ENCODE assay signal across 8 cellular contexts in genomic region chr7:191105-192034, GRCh38. TPM values are rescaled to one million over a fixed set of nuclear protein-coding genes. Genes with fewer than 3 reads are reported as not detected.
A peak's percentile ranks its signal among the peaks of the same experiment; 100 is the strongest.
DNase-seq lines count a peak whose midpoint lies in the region; ATAC-seq, FAIRE-seq and TF ChIP-seq lines count a peak whose summit lies in the region.

No MANE protein-coding gene starts in this region.

- no peaks in the 10 kb centered on the region for H3K36me3 ChIP-seq in pancreas

- peak; percentile 0 to 13 (median 7) for ATAC-seq in pancreas

- peaks cover 21% of the 10 kb centered on the region for H3K27me3 Mint-ChIP-seq in activated T-helper 1 cell treated with anti-CD3 and anti-CD28 coated beads, Interleukin-12 subunit alpha, Interleukin-12 subunit beta, Interleukin-2, Interleukin-4 antibody, amounts not matched to agents 30 ng/mL and 10 ng/mL and 1 ng/mL, durations not matched to agents 14 hours and 24 hours and 36 hours (ENCODE audit: insufficient read depth)
- H3K27me3 Mint-ChIP-seq in glutamatergic neuron (ENCODE audit: unreplicated experiment): peaks cover 22% of the 10 kb centered on the region

- H3K27me3 ChIP-seq in pancreas: no peaks in the 10 kb centered on the region

- no peaks in the 10 kb centered on the region for H3K9me3 Mint-ChIP-seq in activated T-helper 1 cell treated with anti-CD3 and anti-CD28 coated beads, Interleukin-12 subunit alpha, Interleukin-12 subunit beta, Interleukin-2, Interleukin-4 antibody, amounts not matched to agents 30 ng/mL and 10 ng/mL and 1 ng/mL, durations not matched to agents 14 hours and 24 hours and 36 hours
- H3K9me3 Mint-ChIP-seq in glutamatergic neuron (ENCODE audit: unreplicated experiment): peaks cover 38% of the 10 kb centered on the region

- intact Hi-C loops in activated T-helper 1 cell treated with anti-CD3 and anti-CD28 coated beads, Interleukin-12 subunit alpha, Interleukin-12 subunit beta, Interleukin-2, Interleukin-4 antibody, amounts not matched to agents 30 ng/mL and 10 ng/mL and 1 ng/mL, durations not matched to agents 14 hours and 24 hours and 36 hours (cut with micrococcal nuclease): no loop called here
- intact Hi-C loops in pancreas (cut with DNase I): no loop called here

- no peak overlapping the region for H3K27ac Mint-ChIP-seq in activated T-helper 1 cell treated with anti-CD3 and anti-CD28 coated beads, Interleukin-12 subunit alpha, Interleukin-12 subunit beta, Interleukin-2, Interleukin-4 antibody, amounts not matched to agents 30 ng/mL and 10 ng/mL and 1 ng/mL, durations not matched to agents 14 hours and 24 hours and 36 hours
- H3K27ac Mint-ChIP-seq in glutamatergic neuron (ENCODE audit: unreplicated experiment): peak overlapping the region; percentile 100

- peak overlapping the region; percentile 24 for H3K4me3 Mint-ChIP-seq in activated T-helper 1 cell treated with anti-CD3 and anti-CD28 coated beads, Interleukin-12 subunit alpha, Interleukin-12 subunit beta, Interleukin-2, Interleukin-4 antibody, amounts not matched to agents 30 ng/mL and 10 ng/mL and 1 ng/mL, durations not matched to agents 14 hours and 24 hours and 36 hours
- H3K4me3 Mint-ChIP-seq in glutamatergic neuron (ENCODE audit: unreplicated experiment): peak overlapping the region; percentile 91

- H3K4me1 ChIP-seq in pancreas: peaks cover 0 to 5% (median 0%) of the 10 kb centered on the region in 3 donors

- no peaks in the 10 kb centered on the region for H3K4me1 Mint-ChIP-seq in activated T-helper 1 cell treated with anti-CD3 and anti-CD28 coated beads, Interleukin-12 subunit alpha, Interleukin-12 subunit beta, Interleukin-2, Interleukin-4 antibody, amounts not matched to agents 30 ng/mL and 10 ng/mL and 1 ng/mL, durations not matched to agents 14 hours and 24 hours and 36 hours (ENCODE audit: low read depth)
- peaks cover 46% of the 10 kb centered on the region for H3K4me1 Mint-ChIP-seq in glutamatergic neuron (ENCODE audit: low read depth, unreplicated experiment)

- FAIRE-seq in pancreas (lab: Jason Lieb, UNC): no peak

- H3K36me3 Mint-ChIP-seq in activated T-helper 1 cell treated with anti-CD3 and anti-CD28 coated beads, Interleukin-12 subunit alpha, Interleukin-12 subunit beta, Interleukin-2, Interleukin-4 antibody, amounts not matched to agents 30 ng/mL and 10 ng/mL and 1 ng/mL, durations not matched to agents 14 hours and 24 hours and 36 hours (ENCODE audit: low read depth): no peaks in the 10 kb centered on the region
- peaks cover 6% of the 10 kb centered on the region for H3K36me3 Mint-ChIP-seq in glutamatergic neuron (ENCODE audit: unreplicated experiment)

- TF ChIP-seq CTCF in glutamatergic neuron (IDR thresholded peaks at IDR 0.05; ENCODE audit: partially characterized antibody, unreplicated experiment) (no peak), pancreas (IDR thresholded peaks at IDR 0.05) (no peak), GM13976 (IDR thresholded peaks at IDR 0.05; ENCODE audit: borderline replicate concordance, control extremely low read depth, extremely low read depth, insufficient read depth, missing control alignments) (no peak)

- in situ Hi-C loops in GM13976 (cut with MboI; ENCODE audit: low sequenced_read_pairs, unreplicated experiment): no loop called here

- peak overlapping the region; percentile 35 to 71 (median 49) for H3K27ac ChIP-seq in pancreas

- whole genome bisulfite sequencing in pancreas, 2 donors: 24 to 33% methylated on average over 32 to 40 of the region's 40 CpGs

- DNase-seq in CD1c-positive myeloid dendritic cell (ENCODE audit: extremely low spot score) (peak; percentile 74), HuH-7 (ENCODE audit: low spot score) (peak; percentile 72), glutamatergic neuron (peak; percentile 84), pancreas (peak in 1 of 6 donors; percentile 71), NCI-H187 (lab: John Stamatoyannopoulos, UW) (no peak), GM13976 (ENCODE audit: low spot score) (no peak)
- DNase-seq in activated T-helper 1 cell treated with anti-CD3 and anti-CD28 coated beads, Interleukin-12 subunit alpha, Interleukin-12 subunit beta, Interleukin-2, Interleukin-4 antibody, amounts not matched to agents 30 ng/mL and 10 ng/mL and 1 ng/mL, durations not matched to agents 14 hours and 24 hours and 36 hours (ENCODE audit: low spot score): no peak
- DNase-seq in activated effector memory CD4-positive, alpha-beta T cell treated with Interleukin-2 at 50 U/mL for 16 hours: no peak

- H3K4me3 ChIP-seq in pancreas: peak overlapping the region; percentile 49 to 77 (median 58)

- H3K9me3 ChIP-seq in pancreas: no peaks in the 10 kb centered on the region

RNA-seq across cellular contexts. Expression of gene FAM20C, which starts 1.0 kb away (rescaled TPM):
- 0.15 and 0.34 TPM in 2 replicates for total RNA-seq in activated T-helper 1 cell treated with anti-CD3 and anti-CD28 coated beads, Interleukin-12 subunit alpha, Interleukin-12 subunit beta, Interleukin-2, Interleukin-4 antibody, amounts not matched to agents 30 ng/mL and 10 ng/mL and 1 ng/mL, durations not matched to agents 14 hours and 24 hours and 36 hours
- total RNA-seq in glutamatergic neuron (ENCODE audit: unreplicated experiment) (199 TPM), pancreas (10 to 100 TPM in 3 of 6 donors, 1 to 10 TPM in 3; 8.9 to 43.1 (median 11.2) TPM)
- polyA plus RNA-seq in pancreas: 10 to 100 TPM; 14.2 to 16.9 TPM

Comparison
In these comparisons a context has a peak if more than half of its experiments do, and no peak if none do; other contexts are left out.
1. DNase-seq: peak in CD1c-positive myeloid dendritic cell (single experiment), HuH-7 (single experiment) and glutamatergic neuron (single experiment); none in activated T-helper 1 cell treated with anti-CD3 and anti-CD28 coated beads, Interleukin-12 subunit alpha, Interleukin-12 subunit beta, Interleukin-2, Interleukin-4 antibody, amounts not matched to agents 30 ng/mL and 10 ng/mL and 1 ng/mL, durations not matched to agents 14 hours and 24 hours and 36 hours (single experiment), activated effector memory CD4-positive, alpha-beta T cell treated with Interleukin-2 at 50 U/mL for 16 hours (single experiment), NCI-H187 (0 of 2) and GM13976 (single experiment).